8 cellular contexts compared by ENCODE assay signal in the genomic region with DNA sequence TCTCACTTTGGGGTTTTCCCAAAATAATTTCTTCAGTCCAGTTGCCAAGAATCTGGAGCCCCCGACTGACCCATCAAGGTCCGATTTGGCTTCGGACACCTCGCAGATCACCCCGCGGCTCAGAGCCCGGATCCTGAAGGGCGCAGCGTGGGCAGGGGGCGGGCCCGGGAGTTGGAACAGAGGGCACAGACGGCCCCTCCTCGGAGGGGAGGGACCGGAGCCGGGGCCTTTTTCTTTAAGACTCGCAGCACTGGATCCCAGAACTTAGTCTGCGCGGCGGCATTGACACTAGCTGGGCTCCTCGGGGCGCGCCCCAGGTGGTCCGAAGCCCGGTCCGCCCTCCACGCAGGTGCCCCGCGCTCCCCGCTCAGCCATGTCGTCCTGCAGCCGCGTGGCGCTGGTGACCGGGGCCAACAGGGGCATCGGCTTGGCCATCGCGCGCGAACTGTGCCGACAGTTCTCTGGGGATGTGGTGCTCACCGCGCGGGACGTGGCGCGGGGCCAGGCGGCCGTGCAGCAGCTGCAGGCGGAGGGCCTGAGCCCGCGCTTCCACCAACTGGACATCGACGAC. TPM values are rescaled to one million over a fixed set of nuclear protein-coding genes. Genes with fewer than 3 reads are reported as not detected.
DNase-seq lines count a peak whose midpoint lies in the region; TF ChIP-seq lines count a peak whose summit lies in the region.

A gene (plus strand): TSS at position 260 of the 571 bp plus-strand sequence. CDS start 114 bp downstream, at position 374.

- peaks cover 0 to 11% (median 2%) of the 10 kb centered on the region in 3 donors for H3K36me3 Mint-ChIP-seq in CD8-positive, alpha-beta memory T cell
- peaks cover 5% of the 10 kb centered on the region for H3K36me3 Mint-ChIP-seq in activated CD4-positive, alpha-beta memory T cell treated with anti-CD3 and anti-CD28 coated beads for 36 hours

- intact Hi-C loops in activated CD4-positive, alpha-beta memory T cell treated with anti-CD3 and anti-CD28 coated beads for 36 hours (cut with micrococcal nuclease): loop anchor here (1.0 kb wide), 2 partner anchors 21 to 185 kb away; a partner anchor contains a TSS

- no peaks in the 10 kb centered on the region for H3K27me3 Mint-ChIP-seq in CD8-positive, alpha-beta memory T cell
- no peaks in the 10 kb centered on the region for H3K27me3 Mint-ChIP-seq in activated CD4-positive, alpha-beta memory T cell treated with anti-CD3 and anti-CD28 coated beads for 36 hours

- peak within 1 kb of the TSS; percentile 69 for H3K4me2 ChIP-seq in KMS-11

- no peak for TF ChIP-seq CTCF in KMS-11 (conservative IDR thresholded peaks at IDR 0.05; ENCODE audit: low read depth, low read length)

- peak within 1 kb of the TSS; percentile 47 to 95 (median 75) for H3K27ac Mint-ChIP-seq in CD8-positive, alpha-beta memory T cell
- peak within 1 kb of the TSS; percentile 92 for H3K27ac Mint-ChIP-seq in activated CD4-positive, alpha-beta memory T cell treated with anti-CD3 and anti-CD28 coated beads for 36 hours

- WGBS in mesodermal cell (ENCODE audit: insufficient coverage in 2 of 2), 2 experiments: 1 to 2% methylated on average over 53 of the region's 53 CpGs

- H3K4me3 ChIP-seq in CD8-positive, alpha-beta memory T cell (ENCODE audit: low read length): peak within 1 kb of the TSS; percentile 85
- H3K4me3 ChIP-seq in KMS-11 (IDR thresholded peaks at IDR 0.05; ENCODE audit: insufficient read depth, low read depth, low read length): no peak within 1 kb of the TSS
- peak within 1 kb of the TSS; percentile 57 for H3K4me3 ChIP-seq in endocrine pancreas (ENCODE audit: control insufficient read depth, insufficient read depth, low read length)
- peak within 1 kb of the TSS; percentile 42 for H3K4me3 ChIP-seq in mesodermal cell (ENCODE audit: extremely low read depth, insufficient read depth, low read length, poor library complexity, severe bottlenecking)

- H3K9me3 ChIP-seq in CD8-positive, alpha-beta memory T cell (ENCODE audit: low read length): no peaks in the 10 kb centered on the region
- H3K9me3 ChIP-seq in endocrine pancreas (ENCODE audit: control insufficient read depth, low read length): no peaks in the 10 kb centered on the region
- no peaks in the 10 kb centered on the region for H3K9me3 ChIP-seq in mesodermal cell (ENCODE audit: control insufficient read depth, low read length)

- H4K20me1 ChIP-seq in KMS-11 (ENCODE audit: insufficient read depth): no peaks in the 10 kb centered on the region

- POLR2A ChIA-PET in CD8-positive, alpha-beta memory T cell (lab: Charles Lee): no interaction called here
- POLR2A ChIA-PET in activated CD4-positive, alpha-beta memory T cell treated with anti-CD3 and anti-CD28 coated beads for 36 hours (lab: Charles Lee): interaction anchor here (0.8 to 1.0 kb wide), 2 partner anchors 20 to 185 kb away, joined by 3 to 4 read pairs; a partner anchor contains a TSS

- peak within 1 kb of the TSS; percentile 12 for H3K27ac ChIP-seq in CD8-positive, alpha-beta memory T cell (ENCODE audit: low read depth, low read length)
- H3K27ac ChIP-seq in KMS-11 (peak within 1 kb of the TSS; percentile 14), mesodermal cell (ENCODE audit: low read depth, low read length, severe bottlenecking) (no peak within 1 kb of the TSS)

- H3K27me3 ChIP-seq in CD8-positive, alpha-beta memory T cell (ENCODE audit: insufficient read depth, low read length, poor library complexity, severe bottlenecking): peaks cover 3% of the 10 kb centered on the region
- no peaks in the 10 kb centered on the region for H3K27me3 ChIP-seq in KMS-11 (ENCODE audit: insufficient read depth, low read depth)
- no peaks in the 10 kb centered on the region for H3K27me3 ChIP-seq in endocrine pancreas (ENCODE audit: control insufficient read depth, insufficient read depth, low read length)

- DNase-seq in CD8-positive, alpha-beta memory T cell: peak in 4 of 5 donors; percentile 13 to 58 (median 37)
- peak; percentile 76 for DNase-seq in activated CD4-positive, alpha-beta memory T cell treated with anti-CD3 and anti-CD28 coated beads for 36 hours
- peak; percentile 57 for DNase-seq in stimulated activated naive CD4-positive, alpha-beta T cell treated with Interleukin-2 at 50 U/mL for 16 hours (lab: John Stamatoyannopoulos, UW)
- DNase-seq in SHP77 (lab: John Stamatoyannopoulos, UW) (no peak), UCSD-AML1 (lab: John Stamatoyannopoulos, UW; ENCODE audit: unreplicated experiment) (no peak)

- CTCF ChIA-PET in CD8-positive, alpha-beta memory T cell (lab: Charles Lee): no interaction called here
- CTCF ChIA-PET in activated CD4-positive, alpha-beta memory T cell treated with anti-CD3 and anti-CD28 coated beads for 36 hours (lab: Charles Lee): interaction anchor here (0.7 kb wide), 1 partner anchor 21 kb away, joined by 3 read pairs; no protein-coding TSS in a partner anchor

- no peaks in the 10 kb centered on the region for H3K36me3 ChIP-seq in CD8-positive, alpha-beta memory T cell (ENCODE audit: insufficient read depth, low read length)
- no peaks in the 10 kb centered on the region for H3K36me3 ChIP-seq in KMS-11 (ENCODE audit: insufficient read depth)
- no peaks in the 10 kb centered on the region for H3K36me3 ChIP-seq in endocrine pancreas (ENCODE audit: control insufficient read depth, insufficient read depth, low read length)
- H3K36me3 ChIP-seq in mesodermal cell (ENCODE audit: control insufficient read depth, insufficient read depth, low read length): no peaks in the 10 kb centered on the region

- peak within 1 kb of the TSS; percentile 60 for H2AFZ ChIP-seq in KMS-11 (ENCODE audit: low read depth)

- peaks cover 13% of the 10 kb centered on the region for H3K4me1 ChIP-seq in CD8-positive, alpha-beta memory T cell (ENCODE audit: insufficient read depth, low read length)
- H3K4me1 ChIP-seq in KMS-11 (ENCODE audit: low read depth, poor library complexity, severe bottlenecking): peaks cover 13% of the 10 kb centered on the region
- H3K4me1 ChIP-seq in endocrine pancreas (ENCODE audit: control insufficient read depth, insufficient read depth, low read length): no peaks in the 10 kb centered on the region
- H3K4me1 ChIP-seq in mesodermal cell (ENCODE audit: control insufficient read depth, insufficient read depth, low read length, poor library complexity, severe bottlenecking): no peaks in the 10 kb centered on the region

- peak within 1 kb of the TSS; percentile 86 to 96 (median 92) for H3K4me3 Mint-ChIP-seq in CD8-positive, alpha-beta memory T cell
- H3K4me3 Mint-ChIP-seq in activated CD4-positive, alpha-beta memory T cell treated with anti-CD3 and anti-CD28 coated beads for 36 hours: peak within 1 kb of the TSS; percentile 91

- H3K9me3 Mint-ChIP-seq in CD8-positive, alpha-beta memory T cell: no peaks in the 10 kb centered on the region
- no peaks in the 10 kb centered on the region for H3K9me3 Mint-ChIP-seq in activated CD4-positive, alpha-beta memory T cell treated with anti-CD3 and anti-CD28 coated beads for 36 hours

- H3K9ac ChIP-seq in KMS-11 (peak within 1 kb of the TSS; percentile 60; the same call in 1 of the 2 replicates), endocrine pancreas (ENCODE audit: control insufficient read depth, insufficient read depth, low read length) (peak within 1 kb of the TSS; percentile 55)

- peaks cover 19 to 24% (median 22%) of the 10 kb centered on the region in 3 donors for H3K4me1 Mint-ChIP-seq in CD8-positive, alpha-beta memory T cell
- peaks cover 16% of the 10 kb centered on the region for H3K4me1 Mint-ChIP-seq in activated CD4-positive, alpha-beta memory T cell treated with anti-CD3 and anti-CD28 coated beads for 36 hours (ENCODE audit: low read depth)

- no peaks in the 10 kb centered on the region for H3K79me2 ChIP-seq in KMS-11 (ENCODE audit: insufficient read depth, low read depth)

RNA-seq across cellular contexts. Expression of the gene that starts here (rescaled TPM):
- 1 to 10 TPM; 7.6 to 7.9 TPM for total RNA-seq in CD8-positive, alpha-beta memory T cell
- polyA plus RNA-seq in CD8-positive, alpha-beta memory T cell: 2.3 TPM
- 10 to 100 TPM; 25.8 to 27.6 TPM for total RNA-seq in activated CD4-positive, alpha-beta memory T cell treated with anti-CD3 and anti-CD28 coated beads for 36 hours
- 0.41 TPM for polyA plus RNA-seq in mesodermal cell (2013, experiment 1 of 2)
- polyA plus RNA-seq in mesodermal cell (2013, experiment 2 of 2): 0.66 TPM

Comparison
In these comparisons a context has a peak if more than half of its experiments do, and no peak if none do; other contexts are left out.
1. DNase-seq: peak in CD8-positive, alpha-beta memory T cell (4 of 5), activated CD4-positive, alpha-beta memory T cell treated with anti-CD3 and anti-CD28 coated beads for 36 hours (single experiment) and stimulated activated naive CD4-positive, alpha-beta T cell treated with Interleukin-2 at 50 U/mL for 16 hours (single experiment); none in SHP77 (0 of 2) and UCSD-AML1 (single experiment).